Comparison of ENCODE assay signal across 9 cellular contexts in the genomic region with DNA sequence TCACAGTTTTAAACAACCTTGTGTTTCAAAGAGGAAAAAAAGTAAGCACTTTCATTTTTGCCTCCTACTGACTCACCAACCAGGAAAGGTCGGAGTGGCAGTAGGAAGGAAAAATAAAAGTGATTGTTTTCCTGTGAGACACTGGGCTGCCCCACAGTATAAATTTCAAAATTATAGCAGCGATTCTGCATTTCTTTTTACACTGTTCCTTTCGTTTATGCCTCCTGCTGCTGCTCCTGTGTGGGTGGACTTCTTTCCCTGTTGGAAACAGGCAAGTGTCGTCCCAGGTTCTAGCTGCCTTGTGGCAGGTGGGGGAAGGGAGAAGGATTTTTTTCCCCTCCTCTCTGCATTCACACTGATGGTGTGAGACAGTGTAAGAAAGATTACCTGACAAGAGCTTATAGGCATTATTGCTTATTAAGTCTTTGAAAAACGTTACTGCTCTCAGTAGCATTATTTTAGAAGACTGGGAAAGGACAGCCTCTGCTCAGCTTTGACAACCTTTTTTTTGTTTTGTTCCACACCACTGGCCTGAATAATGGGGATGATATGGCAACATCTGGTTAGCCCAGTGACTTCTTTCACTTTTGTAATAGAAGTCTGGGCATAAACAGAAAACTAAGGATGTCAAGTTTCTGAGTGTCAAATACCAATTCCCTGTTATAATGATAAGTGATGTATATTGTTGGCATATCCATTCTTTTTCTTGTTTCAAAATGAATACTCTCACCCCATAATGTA.
DNase-seq lines count a peak whose midpoint lies in the region; ATAC-seq and TF ChIP-seq lines count a peak whose summit lies in the region.
"Had no signal": no experiment of that assay in that cellular context is flagged by ENCODE, and none has a peak within 500 bp of the region (broad histone marks: within the 10 kb centered on the region; RNA-seq: fewer than 3 reads in every experiment).

No MANE protein-coding gene starts in this region.

- H3K4me3 ChIP-seq in Caco-2 (ENCODE audit: low read depth, low read length): no peak overlapping the region

- H3K27ac Mint-ChIP-seq in endothelial cell (ENCODE audit: unreplicated experiment): peak overlapping the region; percentile 71
- H3K27ac Mint-ChIP-seq in Caco-2 (ENCODE audit: unreplicated experiment): no peak overlapping the region
- no peak overlapping the region for H3K27ac Mint-ChIP-seq in T-helper 17 cell

- TF ChIP-seq RAD21 in Ishikawa (IDR thresholded peaks at IDR 0.05; ENCODE audit: low read depth): no peak

- TF ChIP-seq EP300 in Ishikawa (IDR thresholded peaks at IDR 0.05; ENCODE audit: borderline replicate concordance): no peak

- no peak overlapping the region for H3K4me3 Mint-ChIP-seq in endothelial cell (ENCODE audit: unreplicated experiment)
- no peak overlapping the region for H3K4me3 Mint-ChIP-seq in Caco-2 (ENCODE audit: unreplicated experiment)
- no peak overlapping the region for H3K4me3 Mint-ChIP-seq in T-helper 17 cell

- 0 out of 2 replicates have a peak, but pooled peaks cover 5% of the 10 kb centered on the region for H3K4me1 ChIP-seq in Caco-2

- CTCF ChIA-PET in Caco-2 (lab: Charles Lee): no interaction called here

- POLR2A ChIA-PET in Caco-2 (lab: Charles Lee): no interaction called here

- H3K4me1 Mint-ChIP-seq in endothelial cell (ENCODE audit: unreplicated experiment) (peaks cover 32% of the 10 kb centered on the region), Caco-2 (ENCODE audit: low read depth, unreplicated experiment) (peaks cover 16% of the 10 kb centered on the region), T-helper 17 cell (peaks cover 8% of the 10 kb centered on the region)

- no peaks in the 10 kb centered on the region for H3K36me3 ChIP-seq in Caco-2 (ENCODE audit: control insufficient read depth, insufficient read depth, low read length)

- no peaks in the 10 kb centered on the region for H3K27me3 ChIP-seq in Caco-2 (replicated peaks; ENCODE audit: control insufficient read depth, insufficient read depth, low read length)

- in situ Hi-C loops in G401 (cut with HindIII; ENCODE audit: low sequenced_read_pairs): no loop called here

- BruUV-seq in Caco-2 (replicated peaks; lab: Mats Ljungman, UMichigan): no TSS peak

- H3K27me3 Mint-ChIP-seq in endothelial cell (ENCODE audit: unreplicated experiment): no peaks in the 10 kb centered on the region
- no peaks in the 10 kb centered on the region for H3K27me3 Mint-ChIP-seq in Caco-2 (ENCODE audit: insufficient read depth, unreplicated experiment)
- H3K27me3 Mint-ChIP-seq in T-helper 17 cell: no peaks in the 10 kb centered on the region

- DNase-seq in endothelial cell (ENCODE audit: low spot score) (no peak), non-pigmented ciliary epithelial cell (ENCODE audit: low read depth) (peak; percentile 15), AG08395 (ENCODE audit: low spot score) (no peak), Caco-2 (no peak), G401 (ENCODE audit: low spot score) (no peak), T-helper 17 cell (no peak)
- DNase-seq: activated gamma-delta T cell treated with Interleukin-2 at 50 U/mL for 16 hours had no signal

- no peaks in the 10 kb centered on the region for H3K9me3 Mint-ChIP-seq in endothelial cell (ENCODE audit: unreplicated experiment)
- no peaks in the 10 kb centered on the region for H3K9me3 Mint-ChIP-seq in Caco-2 (ENCODE audit: unreplicated experiment)

- H3K9me3 ChIP-seq in Caco-2 (no peaks in the 10 kb centered on the region), T-helper 17 cell (ENCODE audit: control insufficient read depth, low read length, poor library complexity, severe bottlenecking) (no peaks in the 10 kb centered on the region)

- intact Hi-C loops in Caco-2 (cut with micrococcal nuclease; ENCODE audit: unreplicated experiment): no loop called here

- no peaks in the 10 kb centered on the region for H3K36me3 Mint-ChIP-seq in endothelial cell (ENCODE audit: low read depth, unreplicated experiment)
- no peaks in the 10 kb centered on the region for H3K36me3 Mint-ChIP-seq in Caco-2 (ENCODE audit: insufficient read depth, unreplicated experiment)
- peaks cover 5% of the 10 kb centered on the region for H3K36me3 Mint-ChIP-seq in T-helper 17 cell (ENCODE audit: low read depth)

- TF ChIP-seq CTCF in endothelial cell (IDR thresholded peaks at IDR 0.05; ENCODE audit: unreplicated experiment) (no peak), Caco-2 (IDR thresholded peaks at IDR 0.05; ENCODE audit: insufficient read depth in 1 of 2, low read depth in 1 of 2, low read length in 1 of 2, severe bottlenecking in 1 of 2, unreplicated experiment in 1 of 2) (no peak)

- ATAC-seq in GM18909 (IDR thresholded peaks at IDR 0.05; ENCODE audit: poor library complexity, unreplicated experiment) (peak; percentile 56), T-helper 17 cell (no peak)

TF ChIP-seq in Ishikawa, 13 proteins besides CTCF, POLR2A, EP300 and RAD21:
- peak; percentile 77 for TF ChIP-seq EGR1 (IDR thresholded peaks at IDR 0.05)
- no peak for TF ChIP-seq CEBPB (IDR thresholded peaks at IDR 0.05)
TF ChIP-seq in Ishikawa: peak in this region for 1.
